16 cellular contexts compared by ENCODE assay signal in the genomic region with DNA sequence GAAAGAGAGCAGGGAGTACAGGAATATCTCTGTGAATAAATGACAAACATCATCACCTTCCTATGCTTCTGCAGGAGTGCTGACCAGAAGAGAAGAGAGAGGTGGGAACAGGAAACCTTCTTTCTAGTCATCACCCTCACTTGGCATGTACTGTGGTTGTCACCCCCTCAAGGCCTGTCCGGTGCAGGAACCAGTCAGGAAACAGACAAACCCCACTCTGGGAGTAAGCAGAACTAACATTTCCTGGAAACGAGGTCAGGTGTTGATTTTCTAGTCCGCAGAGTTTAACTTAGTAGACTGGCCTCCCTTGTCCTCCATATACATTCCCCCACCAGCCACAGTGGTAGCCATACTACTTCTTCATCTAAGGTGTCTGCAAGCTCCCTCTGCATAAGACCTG.
"Had no signal": no experiment of that assay in that cellular context is flagged by ENCODE, and none has a peak within 500 bp of the region (broad histone marks: within the 10 kb centered on the region; RNA-seq: fewer than 3 reads in every experiment).

No MANE protein-coding gene starts in this region.

- H3K27me3 ChIP-seq: breast epithelium, gastrocnemius medialis, heart right ventricle, SJSA1 had no signal

- H3K36me3 Mint-ChIP-seq: naive B cell, type B pancreatic cell had no signal

- H3K4me1 ChIP-seq: breast epithelium, left lung, SJSA1 had no signal

- H3K27ac Mint-ChIP-seq: activated T-helper 1 cell treated with anti-CD3 and anti-CD28 coated beads, Interleukin-12 subunit alpha, Interleukin-12 subunit beta, Interleukin-2, Interleukin-4 antibody, amounts not matched to agents 30 ng/mL and 10 ng/mL and 1 ng/mL, durations not matched to agents 14 hours and 24 hours and 36 hours; dendritic cell treated with granulocyte-macrophage colony-stimulating factor and Interleukin-4, amounts not matched to agents 40 ng/mL and 50 ng/mL, for 4 days; naive B cell; type B pancreatic cell had no signal

- ATAC-seq: left lung had no signal

- H3K9me3 ChIP-seq: breast epithelium, gastrocnemius medialis, heart right ventricle, left lung, SJSA1, suprapubic skin had no signal

- H3K27me3 Mint-ChIP-seq: dendritic cell treated with granulocyte-macrophage colony-stimulating factor and Interleukin-4, amounts not matched to agents 40 ng/mL and 50 ng/mL, for 4 days had no signal

- H3K4me1 Mint-ChIP-seq: naive B cell had no signal

- H3K36me3 ChIP-seq: breast epithelium, gastrocnemius medialis, heart right ventricle, left lung, SJSA1, suprapubic skin had no signal

- DNase-seq: aorta; effector memory CD4-positive, alpha-beta T cell; gastrocnemius medialis; heart right ventricle; islet precursor cell; left lung; mammary epithelial cell; naive B cell; stimulated activated CD4-positive, alpha-beta T cell treated with anti-CD3 and anti-CD28 coated beads, Interleukin-2, amount 100 ng/mL, for 48 hours; stimulated activated naive CD4-positive, alpha-beta T cell treated with Interleukin-2 at 50 U/mL for 16 hours had no signal

- H3K9me3 Mint-ChIP-seq: activated T-helper 1 cell treated with anti-CD3 and anti-CD28 coated beads, Interleukin-12 subunit alpha, Interleukin-12 subunit beta, Interleukin-2, Interleukin-4 antibody, amounts not matched to agents 30 ng/mL and 10 ng/mL and 1 ng/mL, durations not matched to agents 14 hours and 24 hours and 36 hours; dendritic cell treated with granulocyte-macrophage colony-stimulating factor and Interleukin-4, amounts not matched to agents 40 ng/mL and 50 ng/mL, for 4 days; type B pancreatic cell had no signal

- H3K4me3 Mint-ChIP-seq: activated T-helper 1 cell treated with anti-CD3 and anti-CD28 coated beads, Interleukin-12 subunit alpha, Interleukin-12 subunit beta, Interleukin-2, Interleukin-4 antibody, amounts not matched to agents 30 ng/mL and 10 ng/mL and 1 ng/mL, durations not matched to agents 14 hours and 24 hours and 36 hours; dendritic cell treated with granulocyte-macrophage colony-stimulating factor and Interleukin-4, amounts not matched to agents 40 ng/mL and 50 ng/mL, for 4 days had no signal

- H3K4me3 ChIP-seq: left lung, suprapubic skin had no signal
